In the genomic region with DNA sequence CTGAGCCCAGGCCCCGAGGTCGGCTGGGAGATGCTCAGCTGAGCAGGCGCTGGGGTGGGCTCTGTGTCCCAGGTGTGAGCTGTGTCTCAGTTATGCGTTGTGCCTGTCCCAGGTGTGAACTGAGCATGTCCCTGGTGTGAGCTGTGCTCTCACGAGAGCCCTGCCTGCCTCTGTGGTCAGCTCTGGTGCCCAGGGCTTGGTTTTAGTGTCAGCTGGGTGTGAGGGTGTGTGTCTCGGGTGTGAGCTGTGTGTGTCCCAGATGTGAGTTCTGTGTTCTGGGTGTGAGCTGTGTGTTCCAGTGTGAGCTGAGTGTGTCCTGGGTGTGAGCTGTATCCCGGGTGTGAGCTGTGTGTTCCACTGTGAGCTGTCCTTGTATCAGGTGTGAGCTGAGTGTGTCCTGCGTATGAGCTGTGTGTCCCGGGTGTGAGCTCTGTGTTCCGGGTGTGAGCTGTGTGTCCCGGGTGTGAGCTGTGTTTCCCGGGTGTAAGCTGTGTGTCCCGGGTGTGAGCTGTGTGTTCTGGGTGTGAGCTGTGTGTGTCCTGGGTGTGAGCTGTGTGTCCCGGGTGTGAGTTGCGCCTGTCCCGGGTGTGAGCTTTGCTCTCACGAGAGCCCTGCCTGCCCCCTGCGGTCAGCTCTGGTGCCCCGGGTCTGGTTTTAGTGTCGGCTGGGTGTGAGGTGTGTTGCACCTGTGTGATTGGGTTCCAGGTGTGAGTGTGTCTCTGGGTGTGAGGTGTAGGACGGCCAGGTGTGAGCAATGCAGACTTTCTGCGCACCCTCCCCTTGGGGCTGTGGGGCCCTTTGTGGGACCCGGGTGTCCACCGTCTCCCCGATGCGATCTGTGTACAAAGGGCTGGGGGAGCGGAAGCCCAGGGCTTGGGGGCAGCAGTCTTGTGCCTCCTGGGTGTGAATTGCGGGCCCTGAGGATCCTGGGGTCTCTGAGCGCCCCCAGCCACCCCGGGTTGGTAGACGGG, we compare ENCODE assay signal across 1 cellular context.
TF ChIP-seq lines count a peak whose summit lies in the region.

No MANE protein-coding gene starts in this region.

TF ChIP-seq in liver, 16 proteins besides CTCF, POLR2A, EP300 and RAD21 (continued from another document):
- TF ChIP-seq NR2F2 (IDR thresholded peaks at IDR 0.05) (no peak), HNF4G (IDR thresholded peaks at IDR 0.05) (no peak), GABPA (IDR thresholded peaks at IDR 0.05 in 1 of 2, conservative IDR thresholded peaks at IDR 0.05 in 1 of 2) (no peak), JUND (IDR thresholded peaks at IDR 0.05) (no peak), HNF4A (conservative IDR thresholded peaks at IDR 0.05) (no peak), SP1 (IDR thresholded peaks at IDR 0.05) (no peak)
- TF ChIP-seq, protein P1, sequence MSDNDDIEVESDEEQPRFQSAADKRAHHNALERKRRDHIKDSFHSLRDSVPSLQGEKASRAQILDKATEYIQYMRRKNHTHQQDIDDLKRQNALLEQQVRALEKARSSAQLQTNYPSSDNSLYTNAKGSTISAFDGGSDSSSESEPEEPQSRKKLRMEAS (IDR thresholded peaks at IDR 0.05): no peak
- TF ChIP-seq, protein P2, sequence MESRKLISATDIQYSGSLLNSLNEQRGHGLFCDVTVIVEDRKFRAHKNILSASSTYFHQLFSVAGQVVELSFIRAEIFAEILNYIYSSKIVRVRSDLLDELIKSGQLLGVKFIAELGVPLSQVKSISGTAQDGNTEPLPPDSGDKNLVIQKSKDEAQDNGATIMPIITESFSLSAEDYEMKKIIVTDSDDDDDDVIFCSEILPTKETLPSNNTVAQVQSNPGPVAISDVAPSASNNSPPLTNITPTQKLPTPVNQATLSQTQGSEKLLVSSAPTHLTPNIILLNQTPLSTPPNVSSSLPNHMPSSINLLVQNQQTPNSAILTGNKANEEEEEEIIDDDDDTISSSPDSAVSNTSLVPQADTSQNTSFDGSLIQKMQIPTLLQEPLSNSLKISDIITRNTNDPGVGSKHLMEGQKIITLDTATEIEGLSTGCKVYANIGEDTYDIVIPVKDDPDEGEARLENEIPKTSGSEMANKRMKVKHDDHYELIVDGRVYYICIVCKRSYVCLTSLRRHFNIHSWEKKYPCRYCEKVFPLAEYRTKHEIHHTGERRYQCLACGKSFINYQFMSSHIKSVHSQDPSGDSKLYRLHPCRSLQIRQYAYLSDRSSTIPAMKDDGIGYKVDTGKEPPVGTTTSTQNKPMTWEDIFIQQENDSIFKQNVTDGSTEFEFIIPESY (IDR thresholded peaks at IDR 0.05): no peak
- TF ChIP-seq, protein P3, sequence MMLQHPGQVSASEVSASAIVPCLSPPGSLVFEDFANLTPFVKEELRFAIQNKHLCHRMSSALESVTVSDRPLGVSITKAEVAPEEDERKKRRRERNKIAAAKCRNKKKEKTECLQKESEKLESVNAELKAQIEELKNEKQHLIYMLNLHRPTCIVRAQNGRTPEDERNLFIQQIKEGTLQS (IDR thresholded peaks at IDR 0.05): no peak
